Comparison of ENCODE assay signal across 1 cellular context in genomic region chr6:134247271-134247833, GRCh38.
TF ChIP-seq lines count a peak whose summit lies in the region.

No MANE protein-coding gene starts in this region.

TF ChIP-seq in GM12878, 131 proteins besides CTCF, POLR2A, EP300 and RAD21 (continued from another document and continues in another):
- TF ChIP-seq E4F1 (IDR thresholded peaks at IDR 0.05; ENCODE audit: borderline replicate concordance, partially characterized antibody) (no peak), NR2C2 (IDR thresholded peaks at IDR 0.05; ENCODE audit: borderline replicate concordance, control insufficient read depth, insufficient read length, low read depth) (no peak), KDM1A (IDR thresholded peaks at IDR 0.05; ENCODE audit: borderline replicate concordance) (no peak), SPI1 (IDR thresholded peaks at IDR 0.05; ENCODE audit: borderline replicate concordance, insufficient read depth, low read depth, low read length) (no peak), SUZ12 (IDR thresholded peaks at IDR 0.05; ENCODE audit: unreplicated experiment) (no peak), MYC (IDR thresholded peaks at IDR 0.05; ENCODE audit: insufficient read depth, insufficient read length, insufficient replicate concordance, low read length, severe bottlenecking) (no peak), TAF1 (IDR thresholded peaks at IDR 0.05; ENCODE audit: borderline replicate concordance, low read depth, low read length) (no peak), NFYA (IDR thresholded peaks at IDR 0.05; ENCODE audit: borderline replicate concordance, low read depth, low read length) (no peak), CBFB (IDR thresholded peaks at IDR 0.05; ENCODE audit: low read depth) (peak; percentile 96), ZZZ3 (IDR thresholded peaks at IDR 0.05; ENCODE audit: control insufficient read depth, insufficient read length, low read depth) (no peak), ZSCAN29 (IDR thresholded peaks at IDR 0.05) (peak; percentile 99), REST (IDR thresholded peaks at IDR 0.05; ENCODE audit: low read depth, low read length) (no peak), CBX3 (IDR thresholded peaks at IDR 0.05; ENCODE audit: borderline replicate concordance, low read depth) (no peak), HDGF (IDR thresholded peaks at IDR 0.05) (no peak), SIX5 (IDR thresholded peaks at IDR 0.05; ENCODE audit: low read depth, low read length, severe bottlenecking) (no peak), GATAD2B (conservative IDR thresholded peaks at IDR 0.05; ENCODE audit: low read depth) (peak; percentile 89), RUNX3 (IDR thresholded peaks at IDR 0.05; ENCODE audit: low read length) (peak; percentile 100), NFXL1 (IDR thresholded peaks at IDR 0.05; ENCODE audit: borderline replicate concordance) (no peak), SMAD5 (IDR thresholded peaks at IDR 0.05; ENCODE audit: low read depth) (no peak), CHD1 (IDR thresholded peaks at IDR 0.05; ENCODE audit: low read depth, low read length) (no peak), BCLAF1 (IDR thresholded peaks at IDR 0.05) (no peak), EGR1 (IDR thresholded peaks at IDR 0.05; ENCODE audit: borderline replicate concordance in 1 of 2, low read depth in 2 of 2, low read length in 2 of 2) (peak in 1 of 2 experiments; percentile 43; a peak in 1 of 3 replicates), NRF1 (conservative IDR thresholded peaks at IDR 0.05; ENCODE audit: low read depth, low read length) (no peak), TCF7 (IDR thresholded peaks at IDR 0.05; ENCODE audit: borderline replicate concordance) (peak; percentile 99), SREBF1 (IDR thresholded peaks at IDR 0.05; ENCODE audit: low read length) (peak; percentile 16; the same call in 1 of the 2 replicates), KAT2A (conservative IDR thresholded peaks at IDR 0.05; ENCODE audit: control insufficient read depth, low read depth, low read length) (no peak), ZBTB11 (CRISPR knock-in tag; IDR thresholded peaks at IDR 0.05) (no peak), HDAC6 (IDR thresholded peaks at IDR 0.05; ENCODE audit: unreplicated experiment) (no peak), SREBF2 (IDR thresholded peaks at IDR 0.05; ENCODE audit: low read length) (no peak), SRF (IDR thresholded peaks at IDR 0.05; ENCODE audit: low read depth in 2 of 2, low read length in 2 of 2) (peak; percentile 52 to 97; a peak in 3 of 4 replicates), ZNF274 (IDR thresholded peaks at IDR 0.05; ENCODE audit: insufficient read depth, insufficient read length) (no peak), TBL1XR1 (IDR thresholded peaks at IDR 0.05; ENCODE audit: low read depth, low read length) (peak; percentile 97), ESRRA (IDR thresholded peaks at IDR 0.05; ENCODE audit: low read length) (no peak; the same call in 1 of the 2 replicates), RB1 (IDR thresholded peaks at IDR 0.05; ENCODE audit: borderline replicate concordance) (no peak), ZNF24 (IDR thresholded peaks at IDR 0.05) (peak; percentile 28; the same call in 1 of the 2 replicates), PAX8 (IDR thresholded peaks at IDR 0.05) (no peak), ETV6 (conservative IDR thresholded peaks at IDR 0.05 in 1 of 2, IDR thresholded peaks at IDR 0.05 in 1 of 2; ENCODE audit: borderline replicate concordance in 1 of 2, low read depth in 1 of 2) (peak in 1 of 2 experiments; percentile 100; a peak in 2 of 4 replicates), NR2C1 (IDR thresholded peaks at IDR 0.05) (no peak), PBX3 (IDR thresholded peaks at IDR 0.05; ENCODE audit: insufficient replicate concordance, low read depth, low read length) (no peak), PKNOX1 (IDR thresholded peaks at IDR 0.05) (peak; percentile 72), CEBPZ (IDR thresholded peaks at IDR 0.05; ENCODE audit: low read depth, low read length) (no peak), HSF1 (IDR thresholded peaks at IDR 0.05; ENCODE audit: low read depth, low read length) (no peak), BHLHE40 (IDR thresholded peaks at IDR 0.05; ENCODE audit: borderline replicate concordance in 1 of 2, low read depth in 2 of 2, low read length in 1 of 2) (peak; percentile 85 to 87), IKZF1 (conservative IDR thresholded peaks at IDR 0.05) (peak; percentile 99), SMARCA5 (IDR thresholded peaks at IDR 0.05) (no peak), STAT1 (conservative IDR thresholded peaks at IDR 0.05) (no peak)
